Comparison of ENCODE assay signal across 12 cellular contexts in genomic region chr10:63722537-63722936, GRCh38.
A peak's percentile ranks its signal among the peaks of the same experiment; 100 is the strongest.
DNase-seq lines count a peak whose midpoint lies in the region; ATAC-seq and TF ChIP-seq lines count a peak whose summit lies in the region.
"Had no signal": no experiment of that assay in that cellular context is flagged by ENCODE, and none has a peak within 500 bp of the region (broad histone marks: within the 10 kb centered on the region; RNA-seq: fewer than 3 reads in every experiment).

No MANE protein-coding gene starts in this region.

- no peaks in the 10 kb centered on the region for H3K27me3 ChIP-seq in esophagus muscularis mucosa
- H3K27me3 ChIP-seq in upper lobe of left lung: no peaks in the 10 kb centered on the region

- H3K4me1 ChIP-seq in esophagus muscularis mucosa (peaks cover 16 to 35% (median 21%) of the 10 kb centered on the region in 4 donors), upper lobe of left lung (peaks cover 6 to 20% (median 11%) of the 10 kb centered on the region in 4 donors)

- no peak for TF ChIP-seq POLR2A in esophagus muscularis mucosa (IDR thresholded peaks at IDR 0.05; ENCODE audit: low read depth)
- TF ChIP-seq POLR2A in upper lobe of left lung (IDR thresholded peaks at IDR 0.05): no peak

- TF ChIP-seq CTCF in esophagus muscularis mucosa (IDR thresholded peaks at IDR 0.05) (no peak), upper lobe of left lung (IDR thresholded peaks at IDR 0.05) (no peak), natural killer cell (IDR thresholded peaks at IDR 0.05) (no peak)

- no peaks in the 10 kb centered on the region for H3K36me3 ChIP-seq in esophagus muscularis mucosa
- H3K36me3 ChIP-seq in upper lobe of left lung: no peaks in the 10 kb centered on the region

- WGBS in esophagus muscularis mucosa: 39% methylated on average over 5 of the region's 5 CpGs
- 44% methylated on average over 5 of the region's 5 CpGs for whole genome bisulfite sequencing in upper lobe of left lung, 2 donors

- no peak for DNase-seq in activated CD4-positive, alpha-beta T cell treated with anti-CD3 and anti-CD28 coated beads, Interleukin-2, amount 10 ng/mL, durations not matched to agents 24 days and 14 days
- DNase-seq in activated CD4-positive, alpha-beta T cell treated with anti-CD3 and anti-CD28 coated beads, Interleukin-2, amount 50 U/mL, for 4 hours: no peak
- DNase-seq in esophagus muscularis mucosa (ENCODE audit: extremely low spot score) (no peak), mucosa of gallbladder (ENCODE audit: low spot score) (peak; percentile 58), upper lobe of left lung (no peak), natural killer cell (no peak), NCI-H1436 treated with DMSO at 0.1 percent for 48 hours (lab: John Stamatoyannopoulos, UW) (no peak)
- DNase-seq: activated effector memory CD4-positive, alpha-beta T cell treated with anti-CD3 and anti-CD28 coated beads, Interleukin-2, amount 50 U/mL, for 16 hours; endodermal cell; NCI-H187 treated with DMSO at 0.1 percent for 48 hours; stimulated activated naive CD4-positive, alpha-beta T cell treated with Interleukin-2 at 50 U/mL for 16 hours had no signal

- ATAC-seq in upper lobe of left lung (ENCODE audit: low FRiP score in 2 of 2) (peak; percentile 60 to 67), natural killer cell (no peak), HG02981 (IDR thresholded peaks at IDR 0.05; ENCODE audit: unreplicated experiment) (no peak)

- intact Hi-C loops in activated CD4-positive, alpha-beta T cell treated with anti-CD3 and anti-CD28 coated beads, Interleukin-2, amount 10 ng/mL, durations not matched to agents 24 days and 14 days (cut with micrococcal nuclease): loop anchor here (5.0 kb wide), 2 partner anchors 255 to 455 kb away; partner anchors contain the start of gene JMJD1C
- intact Hi-C loops in esophagus muscularis mucosa (cut with DNase I) (loop anchor here (2.0 kb wide), 1 partner anchor 552 kb away; no protein-coding TSS in a partner anchor), natural killer cell (cut with micrococcal nuclease) (no loop called here)

- peaks cover 30% of the 10 kb centered on the region for H3K27me3 Mint-ChIP-seq in activated CD4-positive, alpha-beta T cell treated with anti-CD3 and anti-CD28 coated beads, Interleukin-2, amount 10 ng/mL, durations not matched to agents 24 days and 14 days
- H3K27me3 Mint-ChIP-seq in natural killer cell (ENCODE audit: low read depth in 2 of 2): peaks cover 29 to 43% of the 10 kb centered on the region in 2 donors

- H3K27ac Mint-ChIP-seq in activated CD4-positive, alpha-beta T cell treated with anti-CD3 and anti-CD28 coated beads, Interleukin-2, amount 10 ng/mL, durations not matched to agents 24 days and 14 days: peak overlapping the region; percentile 74
- no peak overlapping the region for H3K27ac Mint-ChIP-seq in natural killer cell
- H3K27ac Mint-ChIP-seq: endodermal cell had no signal

- peaks cover 17% of the 10 kb centered on the region for H3K4me1 Mint-ChIP-seq in activated CD4-positive, alpha-beta T cell treated with anti-CD3 and anti-CD28 coated beads, Interleukin-2, amount 10 ng/mL, durations not matched to agents 24 days and 14 days
- H3K4me1 Mint-ChIP-seq in natural killer cell: peaks cover 5 to 8% of the 10 kb centered on the region in 2 donors

- TF ChIP-seq EP300 in esophagus muscularis mucosa (IDR thresholded peaks at IDR 0.05) (no peak), upper lobe of left lung (IDR thresholded peaks at IDR 0.05) (peak in 2 of 4 donors; percentile 55 to 83)

- H3K36me3 Mint-ChIP-seq in activated CD4-positive, alpha-beta T cell treated with anti-CD3 and anti-CD28 coated beads, Interleukin-2, amount 10 ng/mL, durations not matched to agents 24 days and 14 days (ENCODE audit: low read depth): no peaks in the 10 kb centered on the region
- no peaks in the 10 kb centered on the region for H3K36me3 Mint-ChIP-seq in natural killer cell

- H3K4me3 Mint-ChIP-seq in activated CD4-positive, alpha-beta T cell treated with anti-CD3 and anti-CD28 coated beads, Interleukin-2, amount 10 ng/mL, durations not matched to agents 24 days and 14 days: no peak overlapping the region
- H3K4me3 Mint-ChIP-seq in natural killer cell: no peak overlapping the region
- H3K4me3 Mint-ChIP-seq: endodermal cell had no signal

- H3K4me3 ChIP-seq in esophagus muscularis mucosa (no peak overlapping the region), upper lobe of left lung (no peak overlapping the region)

- H3K27ac ChIP-seq in esophagus muscularis mucosa (replicated peaks in 1 of 4) (peak overlapping the region; percentile 66 to 75 (median 68)), upper lobe of left lung (peak overlapping the region; percentile 15 to 78 (median 66))

- H3K9me3 ChIP-seq in esophagus muscularis mucosa (no peaks in the 10 kb centered on the region), upper lobe of left lung (no peaks in the 10 kb centered on the region)

- H3K9me3 Mint-ChIP-seq in activated CD4-positive, alpha-beta T cell treated with anti-CD3 and anti-CD28 coated beads, Interleukin-2, amount 10 ng/mL, durations not matched to agents 24 days and 14 days: no peaks in the 10 kb centered on the region
- H3K9me3 Mint-ChIP-seq in natural killer cell: no peaks in the 10 kb centered on the region
- H3K9me3 Mint-ChIP-seq: endodermal cell had no signal

Comparison
In these comparisons a context has a peak if more than half of its experiments do, and no peak if none do; other contexts are left out.
1. ATAC-seq: peak in upper lobe of left lung (2 of 2); none in natural killer cell (0 of 3) and HG02981 (single experiment).